In genomic region chr12:11651377-11651776, GRCh38 we compare ENCODE assay signal across 8 cellular contexts. TPM values are rescaled to one million over a fixed set of nuclear protein-coding genes. Genes with fewer than 3 reads are reported as not detected.
DNase-seq lines count a peak whose midpoint lies in the region; ATAC-seq and TF ChIP-seq lines count a peak whose summit lies in the region.

No MANE protein-coding gene starts in this region.

- H3K36me3 Mint-ChIP-seq in activated naive CD8-positive, alpha-beta T cell treated with anti-CD3 and anti-CD28 coated beads, Interleukin-2, amount 50 U/mL, for 24 hours (ENCODE audit: low read depth) = no peaks in the 10 kb centered on the region

- no peaks in the 10 kb centered on the region for H3K36me3 ChIP-seq in kidney epithelial cell (ENCODE audit: control insufficient read depth, insufficient read depth, low read length)

- H3K27me3 ChIP-seq in kidney epithelial cell (ENCODE audit: control insufficient read depth, insufficient read depth, low read length) = no peaks in the 10 kb centered on the region

- peak overlapping the region; percentile 91 for H3K4me3 ChIP-seq in kidney epithelial cell (ENCODE audit: low read depth, low read length)

- peak overlapping the region; percentile 99 for H3K27ac Mint-ChIP-seq in activated naive CD8-positive, alpha-beta T cell treated with anti-CD3 and anti-CD28 coated beads, Interleukin-2, amount 50 U/mL, for 24 hours

- H3K9me3 Mint-ChIP-seq in activated naive CD8-positive, alpha-beta T cell treated with anti-CD3 and anti-CD28 coated beads, Interleukin-2, amount 50 U/mL, for 24 hours = no peaks in the 10 kb centered on the region

- H3K4me3 Mint-ChIP-seq in activated naive CD8-positive, alpha-beta T cell treated with anti-CD3 and anti-CD28 coated beads, Interleukin-2, amount 50 U/mL, for 24 hours = peak overlapping the region; percentile 98

- H3K27me3 Mint-ChIP-seq in activated naive CD8-positive, alpha-beta T cell treated with anti-CD3 and anti-CD28 coated beads, Interleukin-2, amount 50 U/mL, for 24 hours = peaks cover 2% of the 10 kb centered on the region

- peaks cover 60% of the 10 kb centered on the region for H3K4me1 Mint-ChIP-seq in activated naive CD8-positive, alpha-beta T cell treated with anti-CD3 and anti-CD28 coated beads, Interleukin-2, amount 50 U/mL, for 24 hours

- peak overlapping the region; percentile 60 for H3K27ac ChIP-seq in substantia nigra (ENCODE audit: low read depth, low read length, poor library complexity, severe bottlenecking)

- no peak for ATAC-seq in activated naive CD8-positive, alpha-beta T cell treated with anti-CD3 and anti-CD28 coated beads, Interleukin-2, amount 50 U/mL, for 24 hours
- no peak for ATAC-seq in GM21526 (IDR thresholded peaks at IDR 0.05; ENCODE audit: low FRiP score, unreplicated experiment)

- no peak for TF ChIP-seq CTCF in kidney epithelial cell (IDR thresholded peaks at IDR 0.05; ENCODE audit: insufficient read depth, low read length, poor library complexity, severe bottlenecking)

- peak; percentile 50 for DNase-seq in NCI-H345 treated with DMSO at 0.1 percent for 48 hours (lab: John Stamatoyannopoulos, UW; ENCODE audit: unreplicated experiment)
- no peak for DNase-seq in NCI-H345 (lab: John Stamatoyannopoulos, UW)
- DNase-seq in activated naive CD8-positive, alpha-beta T cell treated with anti-CD3 and anti-CD28 coated beads, Interleukin-2, amount 50 U/mL, for 24 hours = no peak
- no peak for DNase-seq in kidney epithelial cell (ENCODE audit: low read depth)
- DNase-seq in substantia nigra (lab: John Stamatoyannopoulos, UW) = no peak
- no peak for DNase-seq in activated CD4-positive, alpha-beta T cell treated with anti-CD3 and anti-CD28 coated beads for 1 hour
- DNase-seq in GM19240 (ENCODE audit: insufficient read length, low spot score) = no peak

RNA-seq across cellular contexts. Expression of gene ETV6, which starts 1.9 kb away (rescaled TPM):
- total RNA-seq in kidney epithelial cell = 17.6 and 21.7 TPM in 2 replicates
